ENCODE assay signal across 13 cellular contexts in genomic region chr5:172010278-172010677, GRCh38. TPM values are rescaled to one million over a fixed set of nuclear protein-coding genes. Genes with fewer than 3 reads are reported as not detected.
DNase-seq lines count a peak whose midpoint lies in the region; ATAC-seq, FAIRE-seq and TF ChIP-seq lines count a peak whose summit lies in the region.
"Had no signal": no experiment of that assay in that cellular context is flagged by ENCODE, and none has a peak within 500 bp of the region (broad histone marks: within the 10 kb centered on the region; RNA-seq: fewer than 3 reads in every experiment).

No MANE protein-coding gene starts in this region.

- H3K36me3 ChIP-seq in HepG2 (replicated peaks in 1 of 2; ENCODE audit: control insufficient read depth in 1 of 2, insufficient read depth in 2 of 2, low read length in 2 of 2) (no peaks in the 10 kb centered on the region), right lobe of liver (no peaks in the 10 kb centered on the region), testis (ENCODE audit: low read depth, missing control alignments) (no peaks in the 10 kb centered on the region)

- H3K9me3 ChIP-seq in HepG2 (ENCODE audit: low read length): no peaks in the 10 kb centered on the region
- no peaks in the 10 kb centered on the region for H3K9me3 ChIP-seq in right lobe of liver
- H3K9me3 ChIP-seq in testis: no peaks in the 10 kb centered on the region

- POLR2A ChIA-PET in HepG2 (lab: Yijun Ruan, JAX): no interaction called here

- peak; percentile 10 for DNase-seq in HepG2 (ENCODE audit: low spot score)
- DNase-seq in right lobe of liver: no peak
- DNase-seq in NCI-H1694 treated with DMSO at 0.1 percent for 48 hours (lab: John Stamatoyannopoulos, UW): peak; percentile 47
- DNase-seq in cerebellum (ENCODE audit: low spot score): peak; percentile 31
- DNase-seq in testis: peak; percentile 28
- DNase-seq in NCI-H774 (lab: John Stamatoyannopoulos, UW): no peak
- DNase-seq in DMS153 (lab: John Stamatoyannopoulos, UW): no peak
- no peak for DNase-seq in frontal cortex (ENCODE audit: low spot score in 2 of 2)
- DNase-seq: CD4-positive, alpha-beta T cell; hypothalamus had no signal

- H3K27ac ChIP-seq in HepG2 (ENCODE audit: extremely low read length, insufficient read depth, low read length) (no peak overlapping the region), right lobe of liver (no peak overlapping the region), testis (no peak overlapping the region)

- TF ChIP-seq CTCF in HepG2 (CRISPR knock-in tag; IDR thresholded peaks at IDR 0.05): peak; percentile 40
- TF ChIP-seq CTCF in right lobe of liver (IDR thresholded peaks at IDR 0.05): no peak
- TF ChIP-seq CTCF in testis (IDR thresholded peaks at IDR 0.05): no peak

- H3K4me1 ChIP-seq in HepG2 (ENCODE audit: insufficient read depth, low read length): peaks cover 15% of the 10 kb centered on the region
- H3K4me1 ChIP-seq in right lobe of liver: peaks cover 0 to 2% (median under 1%) of the 10 kb centered on the region in 4 donors
- H3K4me1 ChIP-seq in testis: peaks cover 14% of the 10 kb centered on the region

- FAIRE-seq in HepG2 (lab: Jason Lieb, UNC): no peak
- no peak for FAIRE-seq in frontal cortex (lab: Jason Lieb, UNC)
- FAIRE-seq: bronchial epithelial cell, HTR-8/SVneo had no signal

- peaks cover 3% of the 10 kb centered on the region for H4K20me1 ChIP-seq in HepG2 (ENCODE audit: insufficient read depth, low read length)

- H3K4me2 ChIP-seq in HepG2 (ENCODE audit: low read depth, low read length): no peak overlapping the region

- peaks cover 11% of the 10 kb centered on the region for H3K79me2 ChIP-seq in HepG2 (ENCODE audit: insufficient read depth, low read length)

- no TSS peak for BruUV-seq in HepG2 (replicated peaks; lab: Mats Ljungman, UMichigan)

- H3K27me3 ChIP-seq in HepG2 (ENCODE audit: control insufficient read depth in 1 of 2, insufficient read depth in 2 of 2, low read length in 2 of 2) (peaks cover 0 to 4% of the 10 kb centered on the region in 2 experiments; a peak in 1 of 5 replicates), right lobe of liver (no peaks in the 10 kb centered on the region), testis (no peaks in the 10 kb centered on the region)

- no peak overlapping the region for H3K9ac ChIP-seq in HepG2 (ENCODE audit: insufficient read depth, low read depth, low read length)

- H2AFZ ChIP-seq in HepG2 (ENCODE audit: low read length): no peak overlapping the region

- H3K4me3 ChIP-seq in HepG2 (replicated peaks in 1 of 3; ENCODE audit: insufficient read depth in 1 of 3, low read depth in 2 of 3, low read length in 3 of 3) (no peak overlapping the region), right lobe of liver (no peak overlapping the region), testis (no peak overlapping the region)

- TF ChIP-seq EP300 in HepG2 (IDR thresholded peaks at IDR 0.05; ENCODE audit: low read depth in 2 of 2, low read length in 2 of 2) (no peak), HepG2 (CRISPR knock-in tag; IDR thresholded peaks at IDR 0.05; ENCODE audit: borderline replicate concordance) (no peak)

- TF ChIP-seq POLR2A in HepG2 (IDR thresholded peaks at IDR 0.05; ENCODE audit: insufficient read depth in 1 of 2, low read depth in 2 of 2, low read length in 2 of 2): no peak
- no peak for TF ChIP-seq POLR2A in right lobe of liver (IDR thresholded peaks at IDR 0.05)
- TF ChIP-seq POLR2A in testis (IDR thresholded peaks at IDR 0.05): no peak

- in situ Hi-C loops in HepG2 (cut with HindIII; ENCODE audit: extremely low pct_ligation_motif_present, low pct_unique_long_range_greater_than_20kb): no loop called here

- intact Hi-C loops in HepG2 (cut with micrococcal nuclease; ENCODE audit: unreplicated experiment) (loop anchor here (1.0 kb wide), 1 partner anchor 30 kb away; no protein-coding TSS in a partner anchor), right lobe of liver (cut with DNase I) (no loop called here), testis (cut with DNase I; ENCODE audit: low total_unique reads) (no loop called here)

- ATAC-seq in HepG2 (no peak), right lobe of liver (no peak)
- ATAC-seq: Right ventricle myocardium inferior had no signal

- CTCF ChIA-PET in HepG2 (lab: Yijun Ruan, JAX; ENCODE audit: low intra/inter-chr PET ratio, low total read pairs): no interaction called here

- no peak for TF ChIP-seq RAD21 in HepG2 (CRISPR knock-in tag; IDR thresholded peaks at IDR 0.05)

- WGBS in HepG2 (ENCODE audit: low lambda C conversion rate): 88% methylated on average over 2 of the region's 2 CpGs
- WGBS in right lobe of liver (ENCODE audit: insufficient coverage, low coverage, low lambda C conversion rate, missing lambda C conversion rate): 75% methylated on average over 2 of the region's 2 CpGs
- 48 to 52% methylated on average over 2 of the region's 2 CpGs for WGBS in testis, 2 donors

TF ChIP-seq in HepG2, 621 proteins besides CTCF, POLR2A, EP300 and RAD21:
- TF ChIP-seq ZNF121 (CRISPR knock-in tag; IDR thresholded peaks at IDR 0.05): no peak
- peak; percentile 44 for TF ChIP-seq STAG1 (CRISPR knock-in tag; IDR thresholded peaks at IDR 0.05)

RNA-seq across cellular contexts. Expression of gene FBXW11, which starts 3.8 kb away (rescaled TPM):
- total RNA-seq in HepG2 (2016; rRNA removed; fragmentation: Illumina TruSeq; extraction: Trizol) (53.6 and 78.0 TPM in 2 replicates), right lobe of liver (10 to 100 TPM; 19.9 to 35.9 (median 28.4) TPM), cerebellum (91.2 TPM), testis (10 to 100 TPM; 60.6 to 61.8 TPM), frontal cortex (159 TPM)
- 13.9 and 16.6 TPM in 2 replicates for total RNA-seq in HepG2 (2016; cell fraction: cytosol; rRNA removed; fragmentation: Illumina TruSeq; extraction: Trizol; ENCODE audit: low read depth)
- total RNA-seq in HepG2 (2016; cell fraction: insoluble cytoplasmic fraction; rRNA removed; fragmentation: Illumina TruSeq; extraction: Trizol): 52.4 and 73.5 TPM in 2 replicates
- 54.3 and 57.1 TPM in 2 replicates for total RNA-seq in HepG2 (2016; cell fraction: membrane; rRNA removed; fragmentation: Illumina TruSeq; extraction: Trizol)
- total RNA-seq in HepG2 (2016; cell fraction: nucleus; rRNA removed; fragmentation: Illumina TruSeq; extraction: Trizol): 37.5 and 42.2 TPM in 2 replicates
- polyA plus RNA-seq in HepG2 (2011; rRNA removed) (31.7 and 33.6 TPM in 2 replicates), testis (ENCODE audit: insufficient read depth, low read depth, low replicate concordance) (46.3 TPM)
- polyA plus RNA-seq in HepG2 (2011; cell fraction: cytosol; rRNA removed): 25.6 and 34.6 TPM in 2 replicates
- polyA plus RNA-seq in HepG2 (2011; cell fraction: nucleus; rRNA removed): 16.7 and 20.7 TPM in 2 replicates
- 26.7 and 31.9 TPM in 2 replicates for polyA plus RNA-seq in HepG2 (2012)
- polyA plus RNA-seq in HepG2 (2016; cell fraction: cytosol; fragmentation: Illumina TruSeq; extraction: Trizol; ENCODE audit: low read depth): 5.1 and 5.2 TPM in 2 replicates
- polyA plus RNA-seq in HepG2 (2016; cell fraction: insoluble cytoplasmic fraction; fragmentation: Illumina TruSeq; extraction: Trizol; ENCODE audit: low read depth): 49.8 and 50.1 TPM in 2 replicates
- polyA plus RNA-seq in HepG2 (2016; cell fraction: membrane; fragmentation: Illumina TruSeq; extraction: Trizol; ENCODE audit: low read depth): 19.6 and 21.6 TPM in 2 replicates
- 22.7 and 23.9 TPM in 2 replicates for polyA plus RNA-seq in HepG2 (2016; cell fraction: nucleus; fragmentation: Illumina TruSeq; extraction: Trizol; ENCODE audit: insufficient read depth, low read depth)
- polyA minus RNA-seq in HepG2 (2011; rRNA and poly(A)+ RNA removed; ENCODE audit: low replicate concordance): 103 and 117 TPM in 2 replicates
- 41.9 and 50.8 TPM in 2 replicates for polyA minus RNA-seq in HepG2 (2011; cell fraction: cytosol; rRNA and poly(A)+ RNA removed)
- polyA minus RNA-seq in HepG2 (2011; cell fraction: nucleus; rRNA and poly(A)+ RNA removed): 52.0 and 58.4 TPM in 2 replicates

Comparison
In these comparisons a context has a peak if more than half of its experiments do, and no peak if none do; other contexts are left out.
1. DNase-seq: peak in HepG2 (single experiment), NCI-H1694 treated with DMSO at 0.1 percent for 48 hours (single experiment), cerebellum (single experiment) and testis (single experiment); none in right lobe of liver (0 of 3), NCI-H774 (single experiment), DMS153 (single experiment) and frontal cortex (0 of 2).